8 cellular contexts compared by ENCODE assay signal in genomic region chr14:24367506-24368214, GRCh38. TPM values are rescaled to one million over a fixed set of nuclear protein-coding genes. Genes with fewer than 3 reads are reported as not detected.
DNase-seq lines count a peak whose midpoint lies in the region; ATAC-seq and TF ChIP-seq lines count a peak whose summit lies in the region.

Gene NFATC4 (plus strand): TSS chr14:24368184. CDS start chr14:24368341, 157 bp downstream.

- peak within 1 kb of the TSS; percentile 92 for H3K4me3 ChIP-seq in BLaER1

- peak; percentile 5 for ATAC-seq in GM21423 (IDR thresholded peaks at IDR 0.05; ENCODE audit: unreplicated experiment)
- no peak for ATAC-seq in activated T-cell treated with anti-CD3 and anti-CD28 coated beads, Interleukin-2, amount 50 U/mL, for 4 hours
- ATAC-seq in natural killer cell: no peak
- no peak for ATAC-seq in HG03039 (IDR thresholded peaks at IDR 0.05; ENCODE audit: unreplicated experiment)

- H3K4me2 ChIP-seq in BLaER1: peak within 1 kb of the TSS; percentile 99

- H3K4me1 Mint-ChIP-seq in activated T-cell treated with anti-CD3 and anti-CD28 coated beads, Interleukin-2, amount 50 U/mL, for 4 hours (ENCODE audit: low read depth): peaks cover 27% of the 10 kb centered on the region
- peaks cover 19 to 34% of the 10 kb centered on the region in 2 donors for H3K4me1 Mint-ChIP-seq in natural killer cell

- DNase-seq in NCI-H187 (lab: John Stamatoyannopoulos, UW): peak; percentile 86 to 90
- DNase-seq in activated T-cell treated with anti-CD3 and anti-CD28 coated beads, Interleukin-2, amount 50 U/mL, for 4 hours: no peak
- DNase-seq in fibroblast of the conjunctiva (ENCODE audit: low read depth): peak; percentile 95
- no peak for DNase-seq in natural killer cell
- DNase-seq in cortex of kidney (lab: John Stamatoyannopoulos, UW): no peak

- H3K27me3 Mint-ChIP-seq in activated T-cell treated with anti-CD3 and anti-CD28 coated beads, Interleukin-2, amount 50 U/mL, for 4 hours (ENCODE audit: low read depth): peaks cover 44% of the 10 kb centered on the region
- H3K27me3 Mint-ChIP-seq in natural killer cell (ENCODE audit: low read depth in 2 of 2): peaks cover 24 to 37% of the 10 kb centered on the region in 2 donors

- TF ChIP-seq CTCF in natural killer cell (IDR thresholded peaks at IDR 0.05): no peak

- H3K9me3 ChIP-seq in BLaER1: peaks cover 2% of the 10 kb centered on the region; the same call in 1 of the 2 replicates

- peak within 1 kb of the TSS; percentile 90 for H3K9ac ChIP-seq in BLaER1

- H3K36me3 Mint-ChIP-seq in activated T-cell treated with anti-CD3 and anti-CD28 coated beads, Interleukin-2, amount 50 U/mL, for 4 hours (ENCODE audit: insufficient read depth): no peaks in the 10 kb centered on the region
- no peaks in the 10 kb centered on the region for H3K36me3 Mint-ChIP-seq in natural killer cell

- H3K4me3 Mint-ChIP-seq in activated T-cell treated with anti-CD3 and anti-CD28 coated beads, Interleukin-2, amount 50 U/mL, for 4 hours: peak within 1 kb of the TSS; percentile 56
- peak within 1 kb of the TSS; percentile 82 for H3K4me3 Mint-ChIP-seq in natural killer cell

- intact Hi-C loops in natural killer cell (cut with micrococcal nuclease): loop anchor here (5.0 kb wide), 1 partner anchor 35 kb away; no protein-coding TSS in a partner anchor

- H3K27me3 ChIP-seq in BLaER1: no peaks in the 10 kb centered on the region

- H3K9me3 Mint-ChIP-seq in activated T-cell treated with anti-CD3 and anti-CD28 coated beads, Interleukin-2, amount 50 U/mL, for 4 hours: no peaks in the 10 kb centered on the region
- H3K9me3 Mint-ChIP-seq in natural killer cell: no peaks in the 10 kb centered on the region

- peaks cover 14% of the 10 kb centered on the region; the same call in 1 of the 2 replicates for H4K20me1 ChIP-seq in BLaER1

- H3K27ac Mint-ChIP-seq in natural killer cell: peak within 1 kb of the TSS in 1 of 2 donors; percentile 70

- peak within 1 kb of the TSS; percentile 99 for H3K27ac ChIP-seq in BLaER1

- H3K36me3 ChIP-seq in BLaER1: peaks cover 28% of the 10 kb centered on the region

- peaks cover 51% of the 10 kb centered on the region for H3K4me1 ChIP-seq in BLaER1

RNA-seq across cellular contexts. Expression of gene NFATC4, which starts in this region (rescaled TPM):
- under 1 TPM; 0.13 to 0.38 (median 0.32) TPM for total RNA-seq in activated T-cell treated with anti-CD3 and anti-CD28 coated beads, Interleukin-2, amount 50 U/mL, for 4 hours
- total RNA-seq in natural killer cell: not detected

Comparison
In these comparisons a context has a peak if more than half of its experiments do, and no peak if none do; other contexts are left out.
1. DNase-seq: peak in NCI-H187 (2 of 2) and fibroblast of the conjunctiva (single experiment); none in activated T-cell treated with anti-CD3 and anti-CD28 coated beads, Interleukin-2, amount 50 U/mL, for 4 hours (single experiment), natural killer cell (single experiment) and cortex of kidney (single experiment).